ENCODE assay signal across 16 cellular contexts in genomic region chr10:99411546-99411945, GRCh38. TPM values are rescaled to one million over a fixed set of nuclear protein-coding genes. Genes with fewer than 3 reads are reported as not detected.
DNase-seq lines count a peak whose midpoint lies in the region; ATAC-seq and TF ChIP-seq lines count a peak whose summit lies in the region.
"Had no signal": no experiment of that assay in that cellular context is flagged by ENCODE, and none has a peak within 500 bp of the region (broad histone marks: within the 10 kb centered on the region; RNA-seq: fewer than 3 reads in every experiment).

No MANE protein-coding gene starts in this region.

- no peak overlapping the region for H3K4me3 Mint-ChIP-seq in T-helper 17 cell
- H3K4me3 Mint-ChIP-seq: B cell; CD4-positive, alpha-beta T cell had no signal

- intact Hi-C loops in heart left ventricle (cut with DNase I) (no loop called here), Right ventricle myocardium inferior (cut with DNase I) (no loop called here), gastrocnemius medialis (cut with DNase I; ENCODE audit: low total_unique reads) (no loop called here)

- peaks cover 0 to 46% (median 10%) of the 10 kb centered on the region in 9 donors for H3K36me3 ChIP-seq in heart left ventricle
- H3K36me3 ChIP-seq in liver (ENCODE audit: control insufficient read depth in 4 of 4, insufficient read depth in 3 of 4, low read depth in 1 of 4, low read length in 3 of 4): peaks cover 4 to 34% (median 17%) of the 10 kb centered on the region in 4 donors
- H3K36me3 ChIP-seq in gastrocnemius medialis: peaks cover 1 to 2% of the 10 kb centered on the region in 2 donors

- H3K27me3 ChIP-seq in heart left ventricle (no peaks in the 10 kb centered on the region), liver (ENCODE audit: control insufficient read depth in 4 of 4, insufficient read depth in 4 of 4, low read length in 3 of 4) (no peaks in the 10 kb centered on the region), gastrocnemius medialis (no peaks in the 10 kb centered on the region)

- peak overlapping the region; percentile 27 for H3K27ac Mint-ChIP-seq in T-helper 17 cell
- H3K27ac Mint-ChIP-seq: B cell; CD4-positive, alpha-beta T cell had no signal

- 54 to 85% (median 75%) methylated on average over 2 of the region's 2 CpGs for WGBS in heart left ventricle, 4 donors
- 65% methylated on average over 2 of the region's 2 CpGs for WGBS in liver

- H3K27me3 Mint-ChIP-seq in T-helper 17 cell: no peaks in the 10 kb centered on the region
- H3K27me3 Mint-ChIP-seq: B cell; CD4-positive, alpha-beta T cell had no signal

- peaks cover 2% of the 10 kb centered on the region for H3K36me3 Mint-ChIP-seq in T-helper 17 cell (ENCODE audit: low read depth)

- H3K4me1 Mint-ChIP-seq in T-helper 17 cell: peaks cover 3% of the 10 kb centered on the region

- in situ Hi-C loops in gastrocnemius medialis (cut with MboI; ENCODE audit: low sequenced_read_pairs in 4 of 4): no loop called here

- no peak overlapping the region for H3K9ac ChIP-seq in liver (ENCODE audit: low read depth in 1 of 2, low read length in 2 of 2)

- TF ChIP-seq RAD21 in liver (IDR thresholded peaks at IDR 0.05): no peak

- no peak for DNase-seq in heart left ventricle
- no peak for DNase-seq in Right ventricle myocardium inferior (ENCODE audit: missing footprints)
- DNase-seq in T-helper 17 cell: no peak
- DNase-seq in gastrocnemius medialis: no peak
- DNase-seq in activated CD8-positive, alpha-beta memory T cell treated with anti-CD3 and anti-CD28 coated beads, Interleukin-2, amount 50 U/mL, for 4 hours: no peak
- DNase-seq: C1 segment of cervical spinal cord; Calu3; CD4-positive, alpha-beta T cell; DMS 273 treated with DMSO at 0.1 percent for 48 hours; IMR-90 had no signal

- TF ChIP-seq POLR2A in heart left ventricle (IDR thresholded peaks at IDR 0.05) (no peak), gastrocnemius medialis (IDR thresholded peaks at IDR 0.05) (no peak)

- TF ChIP-seq CTCF in heart left ventricle (IDR thresholded peaks at IDR 0.05) (no peak), liver (IDR thresholded peaks at IDR 0.05; ENCODE audit: low read depth, low read length, missing input control) (no peak), gastrocnemius medialis (IDR thresholded peaks at IDR 0.05 in 4 of 5, conservative IDR thresholded peaks at IDR 0.05 in 1 of 5) (no peak)

- H3K4me1 ChIP-seq in heart left ventricle: peaks cover 0 to 32% (median 10%) of the 10 kb centered on the region in 12 donors
- H3K4me1 ChIP-seq in liver (ENCODE audit: control insufficient read depth in 4 of 4, insufficient read depth in 4 of 4, low read length in 3 of 4): peaks cover 8 to 25% (median 19%) of the 10 kb centered on the region in 4 donors
- H3K4me1 ChIP-seq in gastrocnemius medialis: peaks cover 29 to 33% of the 10 kb centered on the region in 2 donors
- H3K4me1 ChIP-seq: HAP-1 had no signal

- H3K4me3 ChIP-seq in heart left ventricle: no peak overlapping the region
- H3K4me3 ChIP-seq in liver (ENCODE audit: low read depth in 1 of 3, low read length in 3 of 3): no peak overlapping the region
- H3K4me3 ChIP-seq in gastrocnemius medialis: no peak overlapping the region
- H3K4me3 ChIP-seq: GM12878, HAP-1 had no signal

- ATAC-seq in heart left ventricle (peak in 3 of 4 donors; percentile 34 to 50 (median 36)), Right ventricle myocardium inferior (no peak), T-helper 17 cell (no peak), gastrocnemius medialis (peak in 1 of 2 donors; percentile 21), GM21825 (IDR thresholded peaks at IDR 0.05; ENCODE audit: unreplicated experiment) (no peak), HG03432 (IDR thresholded peaks at IDR 0.05; ENCODE audit: unreplicated experiment) (no peak)
- ATAC-seq: GM12878 had no signal

- no peaks in the 10 kb centered on the region for H3K9me3 ChIP-seq in heart left ventricle
- no peaks in the 10 kb centered on the region for H3K9me3 ChIP-seq in T-helper 17 cell (ENCODE audit: control insufficient read depth, low read length, poor library complexity, severe bottlenecking)
- H3K9me3 ChIP-seq in liver (ENCODE audit: control insufficient read depth in 4 of 4, low read length in 3 of 4): no peaks in the 10 kb centered on the region
- H3K9me3 ChIP-seq in gastrocnemius medialis: no peaks in the 10 kb centered on the region
- H3K9me3 ChIP-seq: HAP-1 had no signal

- peak overlapping the region in 4 of 12 donors; percentile 6 to 63 (median 8) for H3K27ac ChIP-seq in heart left ventricle
- H3K27ac ChIP-seq in liver (ENCODE audit: low read depth in 1 of 2, low read length in 2 of 2): peak overlapping the region in 1 of 2 donors; percentile 0
- peak overlapping the region; percentile 19 to 74 (median 62) for H3K27ac ChIP-seq in gastrocnemius medialis

TF ChIP-seq in liver, 16 proteins besides CTCF, POLR2A, EP300 and RAD21:
- TF ChIP-seq FOXA1 (IDR thresholded peaks at IDR 0.05) (no peak), EGR1 (IDR thresholded peaks at IDR 0.05; ENCODE audit: low read depth in 2 of 2) (no peak), MAX (IDR thresholded peaks at IDR 0.05) (no peak), FOXA2 (IDR thresholded peaks at IDR 0.05) (peak; percentile 11), NR2F2 (IDR thresholded peaks at IDR 0.05) (no peak), SP1 (IDR thresholded peaks at IDR 0.05) (no peak), RXRA (IDR thresholded peaks at IDR 0.05) (no peak), JUND (IDR thresholded peaks at IDR 0.05) (peak in 1 of 2 donors; percentile 19), ZBTB33 (IDR thresholded peaks at IDR 0.05) (no peak)

RNA-seq across cellular contexts. Expression of gene GOT1, which starts 18.9 kb away (rescaled TPM):
- total RNA-seq in heart left ventricle (100 to 1,000 TPM; 294 to 815 (median 505) TPM), Right ventricle myocardium inferior (507 TPM), T-helper 17 cell (1 to 10 TPM; 7.0 to 7.7 TPM), liver (100 to 1,000 TPM in 1 of 2 donors, 10 to 100 TPM in 1; 73.5 to 137 TPM), gastrocnemius medialis (100 to 1,000 TPM in 3 of 4 donors, 10 to 100 TPM in 1; 91.4 to 215 (median 135) TPM)
- polyA plus RNA-seq in heart left ventricle (100 to 1,000 TPM; 259 to 299 TPM), liver (100 to 1,000 TPM; 109 to 271 TPM)

Comparison
In these comparisons a context has a peak if more than half of its experiments do, and no peak if none do; other contexts are left out.
1. ATAC-seq: peak in heart left ventricle (3 of 4); none in Right ventricle myocardium inferior (single experiment), T-helper 17 cell (single experiment), GM21825 (single experiment) and HG03432 (single experiment).
2. RNA of gene GOT1, which starts 18.9 kb away (total RNA-seq): 507 TPM in Right ventricle myocardium inferior (single experiment), 294 to 815 TPM in heart left ventricle, 91.4 to 215 TPM in gastrocnemius medialis and 73.5 to 137 TPM in liver; 7.0 to 7.7 TPM in T-helper 17 cell; every median in the first group is over 4 times any median in the second.